ENCODE assay signal across 17 cellular contexts in genomic region chr10:12444-13314, GRCh38. TPM values are rescaled to one million over a fixed set of nuclear protein-coding genes. Genes with fewer than 3 reads are reported as not detected.
"Had no signal": no experiment of that assay in that cellular context is flagged by ENCODE, and none has a peak within 500 bp of the region (broad histone marks: within the 10 kb centered on the region; RNA-seq: fewer than 3 reads in every experiment).

No MANE protein-coding gene starts in this region.

RNA-seq across cellular contexts. Expression of gene TUBB8, which starts 36.4 kb away (rescaled TPM):
- total RNA-seq: activated CD8-positive, alpha-beta T cell treated with anti-CD3 and anti-CD28 coated beads for 36 hours; activated naive CD8-positive, alpha-beta T cell treated with anti-CD3 and anti-CD28 coated beads for 36 hours; activated T-cell treated with anti-CD3 and anti-CD28 coated beads, Interleukin-2, amount 50 U/mL, for 72 hours; astrocyte; cardiac septum; cerebellum; gastroesophageal sphincter; kidney; lung microvascular endothelial cell; pulmonary artery endothelial cell; right atrium auricular region; skeletal muscle tissue; stomach; T-cell; T-helper 2 cell treated with Interferon-gamma antibody and Interleukin-4, amounts not matched to agents 100 ng/mL and 5 ng/mL, for 36 hours; urinary bladder had no signal
- polyA plus RNA-seq: immature natural killer cell had no signal
